ENCODE assay signal across 24 cellular contexts in genomic region chr2:120560330-120560729, GRCh38.
"Had no signal": no experiment of that assay in that cellular context is flagged by ENCODE, and none has a peak within 500 bp of the region (broad histone marks: within the 10 kb centered on the region; RNA-seq: fewer than 3 reads in every experiment).

No MANE protein-coding gene starts in this region.

- H3K4me3 ChIP-seq: body of pancreas, heart left ventricle, lower lobe of right lung, mucosa of descending colon, pancreas, prostate gland, sigmoid colon, spleen, tibial nerve had no signal

- H3K27me3 ChIP-seq: body of pancreas, heart left ventricle, pancreas, sigmoid colon had no signal

- H3K4me1 ChIP-seq: body of pancreas, foreskin keratinocyte, lower lobe of right lung, pancreas, prostate gland, sigmoid colon, spleen had no signal

- ATAC-seq: activated CD8-positive, alpha-beta T cell treated with anti-CD3 and anti-CD28 coated beads for 36 hours; body of pancreas; esophagus mucosa; foreskin keratinocyte; left lobe of liver; mucosa of descending colon; pancreas; T-cell had no signal

- H3K27ac ChIP-seq: body of pancreas, foreskin keratinocyte, heart left ventricle, lower lobe of right lung, neutrophil, pancreas, prostate gland, sigmoid colon, spleen, tibial nerve had no signal

- H3K9me3 ChIP-seq: body of pancreas, heart left ventricle, lower lobe of right lung, mucosa of descending colon, neutrophil, pancreas, prostate gland, sigmoid colon, spleen, tibial nerve had no signal

- H3K36me3 ChIP-seq: heart left ventricle, lower lobe of right lung, neutrophil, pancreas, prostate gland, sigmoid colon, spleen, tibial nerve had no signal

- DNase-seq: activated B cell treated with CpG ODN at 0.5 μM for 24 hours; activated CD4-positive, alpha-beta T cell treated with anti-CD3 and anti-CD28 coated beads, Interleukin-2, amount 50 U/mL, for 1 hour; activated CD8-positive, alpha-beta T cell treated with anti-CD3 and anti-CD28 coated beads for 36 hours; activated T-cell treated with anti-CD3 and anti-CD28 coated beads, Interleukin-2, amount 50 U/mL, for 48 hours; anterior cingulate cortex; body of pancreas; caudate nucleus; foreskin keratinocyte; heart left ventricle; kidney glomerular epithelial cell; lower lobe of right lung; mucosa of descending colon; retina; sigmoid colon; spleen; stimulated activated CD4-positive, alpha-beta T cell treated with anti-CD3 and anti-CD28 coated beads, Interleukin-2, amount 100 ng/mL, for 48 hours; stimulated activated naive CD4-positive, alpha-beta T cell treated with Interleukin-2 at 50 U/mL for 16 hours; T-cell had no signal
